In the genomic region with DNA sequence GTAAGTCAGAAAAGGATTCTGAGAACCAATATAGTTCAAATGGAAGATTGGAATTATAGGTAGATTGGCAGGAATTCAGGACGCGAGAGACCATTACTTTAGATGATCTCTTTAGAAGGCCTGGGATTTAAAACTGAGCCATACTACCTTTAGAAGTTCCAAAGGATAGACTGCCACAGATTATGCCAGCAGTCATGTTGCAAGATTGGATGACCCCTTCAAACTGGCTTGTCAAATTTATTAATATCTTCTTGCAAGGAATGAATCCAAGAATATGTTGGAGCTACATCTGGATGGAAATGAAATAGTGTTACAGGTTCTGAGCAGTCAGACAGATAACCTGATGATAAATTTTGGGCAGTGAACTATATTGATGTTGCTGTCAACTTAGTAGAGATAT, we compare ENCODE assay signal across 19 cellular contexts. TPM values are rescaled to one million over a fixed set of nuclear protein-coding genes. Genes with fewer than 3 reads are reported as not detected.
DNase-seq lines count a peak whose midpoint lies in the region; ATAC-seq and TF ChIP-seq lines count a peak whose summit lies in the region.
"Had no signal": no experiment of that assay in that cellular context is flagged by ENCODE, and none has a peak within 500 bp of the region (broad histone marks: within the 10 kb centered on the region; RNA-seq: fewer than 3 reads in every experiment).

No MANE protein-coding gene starts in this region.

- H3K4me3 Mint-ChIP-seq in natural killer cell, result no peak overlapping the region
- no peak overlapping the region for H3K4me3 Mint-ChIP-seq in natural killer cell treated with Interleukin-12 subunit alpha and Interleukin-12 subunit beta and Interleukin-15 and Interleukin-18, amount 100 ng/mL, for 72 hours
- no peak overlapping the region for H3K4me3 Mint-ChIP-seq in mesothelial cell of epicardium
- H3K4me3 Mint-ChIP-seq: B cell; CD14-positive monocyte; CD4-positive, alpha-beta T cell; CD8-positive, alpha-beta memory T cell; GM23338; H9 had no signal

- H3K36me3 ChIP-seq in gastrocnemius medialis (no peaks in the 10 kb centered on the region), right atrium auricular region (no peaks in the 10 kb centered on the region)

- no peak for TF ChIP-seq CTCF in natural killer cell (IDR thresholded peaks at IDR 0.05)
- no peak for TF ChIP-seq CTCF in mesothelial cell of epicardium (IDR thresholded peaks at IDR 0.05; ENCODE audit: unreplicated experiment)
- no peak for TF ChIP-seq CTCF in gastrocnemius medialis (IDR thresholded peaks at IDR 0.05 in 4 of 5, conservative IDR thresholded peaks at IDR 0.05 in 1 of 5)
- no peak for TF ChIP-seq CTCF in right atrium auricular region (IDR thresholded peaks at IDR 0.05)

- intact Hi-C loops in natural killer cell (cut with micrococcal nuclease) (no loop called here), gastrocnemius medialis (cut with DNase I; ENCODE audit: low total_unique reads) (no loop called here)

- no peaks in the 10 kb centered on the region for H3K9me3 ChIP-seq in gastrocnemius medialis
- H3K9me3 ChIP-seq in right atrium auricular region, result no peaks in the 10 kb centered on the region

- no peaks in the 10 kb centered on the region for H3K36me3 Mint-ChIP-seq in natural killer cell
- H3K36me3 Mint-ChIP-seq in natural killer cell treated with Interleukin-12 subunit alpha and Interleukin-12 subunit beta and Interleukin-15 and Interleukin-18, amount 100 ng/mL, for 72 hours, result peaks cover 13% of the 10 kb centered on the region
- H3K36me3 Mint-ChIP-seq in mesothelial cell of epicardium, result peaks cover 3% of the 10 kb centered on the region

- H3K27ac Mint-ChIP-seq in natural killer cell (peak overlapping the region; percentile 10 to 16), mesothelial cell of epicardium (peak overlapping the region; percentile 57)
- H3K27ac Mint-ChIP-seq in natural killer cell treated with Interleukin-12 subunit alpha and Interleukin-12 subunit beta and Interleukin-15 and Interleukin-18, amount 100 ng/mL, for 72 hours, result peak overlapping the region in 1 of 2 donors; percentile 14
- H3K27ac Mint-ChIP-seq: B cell; CD4-positive, alpha-beta T cell; H9 had no signal

- H3K4me3 ChIP-seq in gastrocnemius medialis, result no peak overlapping the region
- no peak overlapping the region for H3K4me3 ChIP-seq in right atrium auricular region
- H3K4me3 ChIP-seq: BLaER1 treated with 17β-estradiol and CSF1 and Interleukin-3, amounts not matched to agents 10 nM and 100 nM; GM12878; GM23338 had no signal

- H3K27ac ChIP-seq in gastrocnemius medialis (peak overlapping the region; percentile 78 to 93 (median 88)), right atrium auricular region (no peak overlapping the region)
- H3K27ac ChIP-seq: BLaER1 treated with 17β-estradiol and CSF1 and Interleukin-3, amounts not matched to agents 10 nM and 100 nM had no signal

- H3K27me3 Mint-ChIP-seq in natural killer cell (ENCODE audit: low read depth in 2 of 2) (no peaks in the 10 kb centered on the region), mesothelial cell of epicardium (ENCODE audit: low read depth) (no peaks in the 10 kb centered on the region)
- no peaks in the 10 kb centered on the region for H3K27me3 Mint-ChIP-seq in natural killer cell treated with Interleukin-12 subunit alpha and Interleukin-12 subunit beta and Interleukin-15 and Interleukin-18, amount 100 ng/mL, for 72 hours
- H3K27me3 Mint-ChIP-seq: B cell; CD4-positive, alpha-beta T cell; CD8-positive, alpha-beta memory T cell had no signal

- peaks cover 59 to 64% of the 10 kb centered on the region in 2 donors for H3K4me1 ChIP-seq in gastrocnemius medialis
- H3K4me1 ChIP-seq in right atrium auricular region, result peaks cover 0 to 37% of the 10 kb centered on the region in 2 donors

- no peak for DNase-seq in natural killer cell
- no peak for DNase-seq in natural killer cell treated with Interleukin-12 subunit alpha and Interleukin-12 subunit beta and Interleukin-15 and Interleukin-18, amount 100 ng/mL, for 72 hours (ENCODE audit: low spot score)
- DNase-seq in mesothelial cell of epicardium (ENCODE audit: low spot score in 2 of 2, unreplicated experiment in 2 of 2), result no peak
- DNase-seq in gastrocnemius medialis, result peak in 1 of 2 donors; percentile 48
- no peak for DNase-seq in right atrium auricular region (ENCODE audit: low spot score)
- DNase-seq: CD4-positive, alpha-beta T cell; CD8-positive, alpha-beta memory T cell; DMS 273 treated with DMSO at 0.1 percent for 48 hours; DMS79; EL; GDM1; H9 had no signal

- no peaks in the 10 kb centered on the region for H3K9me3 Mint-ChIP-seq in natural killer cell
- H3K9me3 Mint-ChIP-seq in natural killer cell treated with Interleukin-12 subunit alpha and Interleukin-12 subunit beta and Interleukin-15 and Interleukin-18, amount 100 ng/mL, for 72 hours, result no peaks in the 10 kb centered on the region
- H3K9me3 Mint-ChIP-seq in mesothelial cell of epicardium, result no peaks in the 10 kb centered on the region
- H3K9me3 Mint-ChIP-seq: CD4-positive, alpha-beta T cell; CD8-positive, alpha-beta memory T cell; GM23338; H9 had no signal

- H3K4me1 Mint-ChIP-seq in natural killer cell (peaks cover 8 to 12% of the 10 kb centered on the region in 2 donors), mesothelial cell of epicardium (peaks cover 22% of the 10 kb centered on the region)
- peaks cover 15 to 16% of the 10 kb centered on the region in 2 donors for H3K4me1 Mint-ChIP-seq in natural killer cell treated with Interleukin-12 subunit alpha and Interleukin-12 subunit beta and Interleukin-15 and Interleukin-18, amount 100 ng/mL, for 72 hours (ENCODE audit: low read depth in 2 of 2)
- H3K4me1 Mint-ChIP-seq: H9 had no signal

- H3K27me3 ChIP-seq in gastrocnemius medialis (no peaks in the 10 kb centered on the region), right atrium auricular region (no peaks in the 10 kb centered on the region)
- H3K27me3 ChIP-seq: BLaER1 treated with 17β-estradiol and CSF1 and Interleukin-3, amounts not matched to agents 10 nM and 100 nM had no signal

- in situ Hi-C loops in gastrocnemius medialis (cut with MboI; ENCODE audit: low sequenced_read_pairs in 4 of 4), result no loop called here

- ATAC-seq in natural killer cell (no peak), gastrocnemius medialis (peak in 1 of 2 donors; percentile 47), HG03460 (IDR thresholded peaks at IDR 0.05; ENCODE audit: unreplicated experiment) (no peak)
- ATAC-seq in natural killer cell treated with Interleukin-12 subunit alpha and Interleukin-12 subunit beta and Interleukin-15 and Interleukin-18, amount 100 ng/mL, for 72 hours, result no peak
- ATAC-seq: GM12878, GM23338, HCT116 had no signal

- TF ChIP-seq POLR2A in gastrocnemius medialis (IDR thresholded peaks at IDR 0.05), result no peak

RNA-seq across cellular contexts. Expression of a gene that starts 22.0 kb away (rescaled TPM):
- total RNA-seq in natural killer cell, result 10 to 100 TPM; 54.6 to 66.1 (median 59.5) TPM
- total RNA-seq in natural killer cell treated with Interleukin-12 subunit alpha and Interleukin-12 subunit beta and Interleukin-15 and Interleukin-18, amount 100 ng/mL, for 72 hours, result 10 to 100 TPM; 53.8 to 66.6 TPM
- 36.3 to 45.6 TPM (median 43.5 TPM) in 3 replicates for total RNA-seq in mesothelial cell of epicardium
- 10 to 100 TPM; 57.2 to 72.2 (median 67.5) TPM for total RNA-seq in gastrocnemius medialis
- total RNA-seq in right atrium auricular region, result 10 to 100 TPM; 58.8 to 60.6 TPM

RNA-seq across cellular contexts. Expression of a gene that starts 22.3 kb away (rescaled TPM):
- total RNA-seq in natural killer cell (10 to 100 TPM; 11.5 to 20.9 (median 12.8) TPM), mesothelial cell of epicardium (0.80 to 1.4 TPM (median 1.0 TPM) in 3 replicates), gastrocnemius medialis (1 to 10 TPM in 3 of 4 donors, under 1 TPM in 1; 0.41 to 5.4 (median 3.0) TPM), right atrium auricular region (1 to 10 TPM; 1.6 to 2.1 TPM)
- 1 to 10 TPM; 3.1 to 4.5 TPM for total RNA-seq in natural killer cell treated with Interleukin-12 subunit alpha and Interleukin-12 subunit beta and Interleukin-15 and Interleukin-18, amount 100 ng/mL, for 72 hours

Comparison
In these comparisons a context has a peak if more than half of its experiments do, and no peak if none do; other contexts are left out.
1. H3K27ac ChIP-seq: peak in gastrocnemius medialis (4 of 4); none in right atrium auricular region (0 of 2).